18 cellular contexts compared by ENCODE assay signal in the genomic region with DNA sequence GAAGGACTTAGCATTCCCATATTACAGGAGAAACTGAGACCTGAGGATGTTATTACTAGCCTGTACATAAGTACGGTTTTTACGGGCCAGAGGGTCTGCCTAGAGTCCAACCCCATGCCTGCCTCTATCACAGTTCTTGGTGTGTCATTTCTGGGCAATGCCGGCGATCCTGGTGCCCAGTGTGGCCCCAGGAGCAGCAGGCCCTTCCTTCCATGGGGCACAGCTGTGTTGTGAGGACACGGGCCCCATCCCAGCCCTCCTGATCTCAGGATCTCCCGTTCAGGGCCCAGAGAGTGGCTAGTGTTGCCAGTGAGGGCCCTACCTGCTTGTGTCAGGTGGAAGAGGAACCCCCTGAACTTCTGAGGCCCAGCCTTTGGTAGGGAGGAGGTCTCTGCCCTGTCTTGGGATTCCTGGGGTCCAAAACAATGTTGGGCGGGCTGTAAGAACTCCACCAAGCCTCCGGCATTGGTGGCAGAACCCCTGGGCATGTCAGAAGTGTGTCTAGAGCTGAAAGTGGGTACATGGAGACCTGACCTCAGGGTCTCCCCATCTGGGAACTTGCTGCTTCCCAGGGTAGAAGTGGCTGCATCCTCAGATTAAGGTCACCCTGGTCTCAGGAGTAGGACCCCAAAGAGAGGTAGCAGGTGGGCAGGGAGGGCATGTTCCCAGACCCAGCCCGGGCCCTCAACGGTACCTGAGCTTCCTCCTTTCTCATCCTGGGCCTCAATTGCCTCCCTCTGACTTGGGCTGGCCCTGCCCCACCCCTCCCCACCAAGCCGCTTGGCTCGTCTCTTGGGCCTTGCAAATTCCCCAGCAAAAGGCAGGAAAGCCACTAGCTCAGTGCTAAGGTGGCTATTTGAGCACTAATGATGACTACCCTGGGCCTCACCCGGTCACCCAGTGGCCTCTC.
DNase-seq lines count a peak whose midpoint lies in the region; ATAC-seq, FAIRE-seq and TF ChIP-seq lines count a peak whose summit lies in the region.
"Had no signal": no experiment of that assay in that cellular context is flagged by ENCODE, and none has a peak within 500 bp of the region (broad histone marks: within the 10 kb centered on the region; RNA-seq: fewer than 3 reads in every experiment).

No MANE protein-coding gene starts in this region.

- H2AFZ ChIP-seq in HepG2 (ENCODE audit: low read length) (no peak overlapping the region), trophoblast cell (ENCODE audit: insufficient read depth, low read length, poor library complexity) (no peak overlapping the region)

- H2BK120ac ChIP-seq in trophoblast cell (ENCODE audit: insufficient read depth, low read length, poor library complexity): no peak overlapping the region

- H3K36me3 ChIP-seq in right lobe of liver (no peaks in the 10 kb centered on the region), HepG2 (replicated peaks in 1 of 2; ENCODE audit: control insufficient read depth in 1 of 2, insufficient read depth in 2 of 2, low read length in 2 of 2) (no peaks in the 10 kb centered on the region), vagina (no peaks in the 10 kb centered on the region), trophoblast cell (ENCODE audit: control insufficient read depth in 1 of 2, insufficient read depth in 2 of 2, low read length in 2 of 2) (no peaks in the 10 kb centered on the region)

- H3K79me2 ChIP-seq in HepG2 (ENCODE audit: insufficient read depth, low read length): no peaks in the 10 kb centered on the region
- H3K79me2 ChIP-seq in trophoblast cell (ENCODE audit: control insufficient read depth, insufficient read depth, low read length, poor library complexity): no peaks in the 10 kb centered on the region

- no peaks in the 10 kb centered on the region for H3K9me3 ChIP-seq in right lobe of liver
- H3K9me3 ChIP-seq in HepG2 (ENCODE audit: low read length): no peaks in the 10 kb centered on the region
- no peaks in the 10 kb centered on the region for H3K9me3 ChIP-seq in vagina
- H3K9me3 ChIP-seq in trophoblast cell (ENCODE audit: insufficient read depth, low read depth, low read length): peaks cover 2% of the 10 kb centered on the region
- H3K9me3 ChIP-seq: heart right ventricle, upper lobe of left lung had no signal

- H2BK5ac ChIP-seq in trophoblast cell (ENCODE audit: low read depth, low read length, poor library complexity): no peak overlapping the region

- H3K18ac ChIP-seq in trophoblast cell (ENCODE audit: low read length): no peak overlapping the region

- CTCF ChIA-PET in HepG2 (lab: Yijun Ruan, JAX; ENCODE audit: low intra/inter-chr PET ratio, low total read pairs): no interaction called here

- H4K20me1 ChIP-seq in HepG2 (ENCODE audit: insufficient read depth, low read length): no peaks in the 10 kb centered on the region; the same call in 1 of the 2 replicates

- no peak overlapping the region for H2AK5ac ChIP-seq in trophoblast cell (ENCODE audit: low read length)

- H4K12ac ChIP-seq in trophoblast cell (ENCODE audit: low read depth, low read length): no peak overlapping the region

- 87% methylated on average over 6 of the region's 13 CpGs for WGBS in right lobe of liver (ENCODE audit: insufficient coverage, low coverage, low lambda C conversion rate, missing lambda C conversion rate)
- 0% methylated on average over 4 of the region's 13 CpGs for WGBS in HepG2 (ENCODE audit: low lambda C conversion rate)
- WGBS in trophoblast cell (ENCODE audit: extremely low coverage, insufficient coverage, insufficient read length): no CpG with 5 or more reads among the region's 13 CpGs

- intact Hi-C loops in right lobe of liver (cut with DNase I) (no loop called here), HepG2 (cut with micrococcal nuclease; ENCODE audit: unreplicated experiment) (loop anchor here (5.0 kb wide), 1 partner anchor 42 kb away; no protein-coding TSS in a partner anchor), vagina (cut with DNase I) (no loop called here)

- POLR2A ChIA-PET in HepG2 (lab: Yijun Ruan, JAX): no interaction called here

- no peaks in the 10 kb centered on the region for H3K79me1 ChIP-seq in trophoblast cell (ENCODE audit: low read length)

- no peak for FAIRE-seq in HepG2 (lab: Jason Lieb, UNC)
- FAIRE-seq: astrocyte, GM19239 had no signal

- no peak overlapping the region for H4K8ac ChIP-seq in trophoblast cell (ENCODE audit: low read depth, low read length)

- no peak overlapping the region for H2BK12ac ChIP-seq in trophoblast cell (ENCODE audit: low read length)

- H3K4me2 ChIP-seq in HepG2 (ENCODE audit: low read depth, low read length) (no peak overlapping the region), trophoblast cell (ENCODE audit: low read length) (no peak overlapping the region)

- TF ChIP-seq POLR2A in right lobe of liver (IDR thresholded peaks at IDR 0.05) (no peak), HepG2 (IDR thresholded peaks at IDR 0.05; ENCODE audit: insufficient read depth in 1 of 2, low read depth in 2 of 2, low read length in 2 of 2) (no peak), vagina (IDR thresholded peaks at IDR 0.05) (no peak)

- H3K4me3 ChIP-seq in right lobe of liver (no peak overlapping the region), HepG2 (replicated peaks in 1 of 3; ENCODE audit: insufficient read depth in 1 of 3, low read depth in 2 of 3, low read length in 3 of 3) (no peak overlapping the region), vagina (no peak overlapping the region), trophoblast cell (ENCODE audit: low read depth, low read length) (no peak overlapping the region)
- H3K4me3 ChIP-seq: heart right ventricle, upper lobe of left lung had no signal

- no peak overlapping the region for H4K91ac ChIP-seq in trophoblast cell (ENCODE audit: low read depth, low read length)

- no peak overlapping the region for H3K14ac ChIP-seq in trophoblast cell (ENCODE audit: low read length)

- H3K23ac ChIP-seq in trophoblast cell (ENCODE audit: low read length): no peak overlapping the region

- no peak for TF ChIP-seq RAD21 in HepG2 (CRISPR knock-in tag; IDR thresholded peaks at IDR 0.05)

- TF ChIP-seq CTCF in right lobe of liver (IDR thresholded peaks at IDR 0.05): no peak
- TF ChIP-seq CTCF in HepG2 (CRISPR knock-in tag; IDR thresholded peaks at IDR 0.05): no peak
- no peak for TF ChIP-seq CTCF in vagina (IDR thresholded peaks at IDR 0.05)

- DNase-seq in right lobe of liver (peak in 2 of 3 donors; percentile 6 to 41), HepG2 (ENCODE audit: low spot score) (no peak), mucosa of gallbladder (ENCODE audit: low spot score) (peak; percentile 8), vagina (ENCODE audit: extremely low spot score in 2 of 2) (peak; percentile 32 to 95), trophoblast cell (no peak), ACHN (no peak), NCI-H1048 (lab: John Stamatoyannopoulos, UW) (no peak)
- peak; percentile 4 to 9 for DNase-seq in activated T-cell treated with anti-CD3 and anti-CD28 coated beads, Interleukin-2, amount 50 U/mL, for 48 hours
- DNase-seq: AML-193; DMS 273 treated with DMSO at 0.1 percent for 48 hours; NCI-H1436 treated with DMSO at 0.1 percent for 48 hours; right cardiac atrium; stimulated activated CD4-positive, alpha-beta T cell treated with anti-CD3 and anti-CD28 coated beads, Interleukin-2, amount 100 ng/mL, for 48 hours had no signal

- H3K4me1 ChIP-seq in right lobe of liver (peaks cover 0 to 14% (median 4%) of the 10 kb centered on the region in 4 donors), HepG2 (ENCODE audit: insufficient read depth, low read length) (peaks cover 17% of the 10 kb centered on the region), vagina (peaks cover 28% of the 10 kb centered on the region), trophoblast cell (ENCODE audit: control insufficient read depth in 1 of 2, insufficient read depth in 2 of 2, low read length in 2 of 2) (peaks cover 13 to 16% of the 10 kb centered on the region in 2 experiments)

- BruUV-seq in HepG2 (replicated peaks; lab: Mats Ljungman, UMichigan): no TSS peak

- TF ChIP-seq EP300 in HepG2 (IDR thresholded peaks at IDR 0.05; ENCODE audit: low read depth in 2 of 2, low read length in 2 of 2): no peak
- no peak for TF ChIP-seq EP300 in HepG2 (CRISPR knock-in tag; IDR thresholded peaks at IDR 0.05; ENCODE audit: borderline replicate concordance)

- ATAC-seq in right lobe of liver (no peak), HepG2 (no peak)
- ATAC-seq: esophagus mucosa, heart right ventricle, right cardiac atrium had no signal

- H3K9ac ChIP-seq in HepG2 (ENCODE audit: insufficient read depth, low read depth, low read length) (no peak overlapping the region), trophoblast cell (ENCODE audit: low read length) (no peak overlapping the region)

- in situ Hi-C loops in HepG2 (cut with HindIII; ENCODE audit: extremely low pct_ligation_motif_present, low pct_unique_long_range_greater_than_20kb) (no loop called here), ACHN (cut with HindIII; ENCODE audit: low pct_ligation_motif_present, low pct_unique_long_range_greater_than_20kb, low sequenced_read_pairs) (no loop called here)

- H3K4ac ChIP-seq in trophoblast cell (ENCODE audit: low read depth, low read length): no peak overlapping the region

- H3K27ac ChIP-seq in right lobe of liver: no peak overlapping the region
- H3K27ac ChIP-seq in HepG2 (ENCODE audit: extremely low read length, insufficient read depth, low read length): no peak overlapping the region
- H3K27ac ChIP-seq in vagina: no peak overlapping the region
- no peak overlapping the region for H3K27ac ChIP-seq in trophoblast cell (ENCODE audit: low read depth, low read length)
- H3K27ac ChIP-seq: heart right ventricle, upper lobe of left lung had no signal

- H3K27me3 ChIP-seq in right lobe of liver: no peaks in the 10 kb centered on the region
- peaks cover 12 to 91% of the 10 kb centered on the region in 2 experiments; a peak in 4 of 5 replicates for H3K27me3 ChIP-seq in HepG2 (ENCODE audit: control insufficient read depth in 1 of 2, insufficient read depth in 2 of 2, low read length in 2 of 2)
- no peaks in the 10 kb centered on the region for H3K27me3 ChIP-seq in vagina
- no peaks in the 10 kb centered on the region for H3K27me3 ChIP-seq in trophoblast cell (ENCODE audit: insufficient read depth, low read length)
- H3K27me3 ChIP-seq: heart right ventricle, upper lobe of left lung had no signal

TF ChIP-seq in HepG2, 621 proteins besides CTCF, POLR2A, EP300 and RAD21 (continues in another document):
- TF ChIP-seq ASH2L (IDR thresholded peaks at IDR 0.05; ENCODE audit: insufficient read length, low read depth, low read length): no peak
- no peak for TF ChIP-seq MAFK (conservative IDR thresholded peaks at IDR 0.05 in 1 of 2, IDR thresholded peaks at IDR 0.05 in 1 of 2; ENCODE audit: low read length in 2 of 2)
- TF ChIP-seq EZH2 (conservative IDR thresholded peaks at IDR 0.05; ENCODE audit: low read depth, low read length): no peak
- no peak for TF ChIP-seq CCAR2 (optimal IDR thresholded peaks at IDR 0.05; ENCODE audit: low read depth, low read length)

Comparison
In these comparisons a context has a peak if more than half of its experiments do, and no peak if none do; other contexts are left out.
1. DNase-seq: peak in right lobe of liver (2 of 3), activated T-cell treated with anti-CD3 and anti-CD28 coated beads, Interleukin-2, amount 50 U/mL, for 48 hours (2 of 2), mucosa of gallbladder (single experiment) and vagina (2 of 2); none in HepG2 (single experiment), trophoblast cell (0 of 2), ACHN (single experiment) and NCI-H1048 (single experiment).